1 cellular context compared by ENCODE assay signal in genomic region chr1:28800324-28800723, GRCh38.
TF ChIP-seq lines count a peak whose summit lies in the region.

No MANE protein-coding gene starts in this region.

TF ChIP-seq in H1, 55 proteins besides CTCF, POLR2A, EP300 and RAD21:
- TF ChIP-seq MAFK (IDR thresholded peaks at IDR 0.05; ENCODE audit: low read depth, low read length) (no peak), CHD1 (IDR thresholded peaks at IDR 0.05; ENCODE audit: low read depth, low read length) (no peak), TAF7 (optimal IDR thresholded peaks at IDR 0.05; ENCODE audit: borderline replicate concordance, low read depth, low read length) (no peak), RNF2 (IDR thresholded peaks at IDR 0.05; ENCODE audit: borderline replicate concordance, low read depth, low read length, missing control alignments, poor library complexity, severe bottlenecking) (no peak), SP2 (IDR thresholded peaks at IDR 0.05; ENCODE audit: low read length) (no peak), SUZ12 (IDR thresholded peaks at IDR 0.05; ENCODE audit: low read length) (no peak)
